ENCODE assay signal across 8 cellular contexts in genomic region chr2:55009277-55010055, GRCh38. TPM values are rescaled to one million over a fixed set of nuclear protein-coding genes. Genes with fewer than 3 reads are reported as not detected.
A peak's percentile ranks its signal among the peaks of the same experiment; 100 is the strongest.
DNase-seq lines count a peak whose midpoint lies in the region; ATAC-seq, FAIRE-seq and TF ChIP-seq lines count a peak whose summit lies in the region.

No MANE protein-coding gene starts in this region.

- no peak overlapping the region for H2AK5ac ChIP-seq in H9 (ENCODE audit: insufficient read length, low read length)

- H3K79me2 ChIP-seq in H9 (ENCODE audit: insufficient read depth, low read length), result peaks cover 39% of the 10 kb centered on the region

- TF ChIP-seq POLR2A in breast epithelium (IDR thresholded peaks at IDR 0.05), result no peak

- no peak overlapping the region for H3K14ac ChIP-seq in H9 (ENCODE audit: insufficient read depth, low read length)

- H3K27me3 ChIP-seq in breast epithelium (no peaks in the 10 kb centered on the region), pancreas (no peaks in the 10 kb centered on the region), H9 (ENCODE audit: insufficient read depth, low read length) (no peaks in the 10 kb centered on the region)

- WGBS in pancreas, 2 donors, result 1 to 2% methylated on average over 7 of the region's 7 CpGs
- no CpG with 5 or more reads among the region's 7 CpGs for WGBS in H9 (ENCODE audit: extremely low coverage, insufficient read length, low lambda C conversion rate)

- no peak overlapping the region for H3K4ac ChIP-seq in H9 (ENCODE audit: low read depth, low read length)

- TF ChIP-seq CTCF in GM12875 (IDR thresholded peaks at IDR 0.05; ENCODE audit: borderline replicate concordance, insufficient read depth, low read depth, low read length) (no peak), breast epithelium (IDR thresholded peaks at IDR 0.05) (no peak), pancreas (IDR thresholded peaks at IDR 0.05) (no peak), H9 (conservative IDR thresholded peaks at IDR 0.05) (no peak)

- H3K23me2 ChIP-seq in H9 (ENCODE audit: insufficient read length, low read depth, low read length, poor library complexity, severe bottlenecking), result no peaks in the 10 kb centered on the region

- H3K56ac ChIP-seq in H9 (ENCODE audit: insufficient read length, low read depth, low read length), result no peak overlapping the region

- no peak overlapping the region for H2AFZ ChIP-seq in H9 (ENCODE audit: low read length)

- intact Hi-C loops in breast epithelium (cut with DNase I; ENCODE audit: low total_unique reads) (no loop called here), pancreas (cut with DNase I) (no loop called here)

- H3K23ac ChIP-seq in H9 (ENCODE audit: insufficient read length, low read depth, low read length), result no peak overlapping the region

- no peaks in the 10 kb centered on the region for H3K27me3 Mint-ChIP-seq in H9 (ENCODE audit: low read depth)

- peak; percentile 7 for ATAC-seq in HG03060 (IDR thresholded peaks at IDR 0.05; ENCODE audit: low read depth, unreplicated experiment)
- peak in 3 of 4 donors; percentile 11 to 20 (median 13) for ATAC-seq in pancreas

- peak overlapping the region; percentile 34 for H3K4me3 ChIP-seq in GM12875 (ENCODE audit: low read depth, low read length)
- H3K4me3 ChIP-seq in breast epithelium, result peak overlapping the region; percentile 14 to 57 (median 46)
- H3K4me3 ChIP-seq in pancreas, result peak overlapping the region; percentile 2 to 44 (median 32)

- H4K5ac ChIP-seq in H9 (ENCODE audit: insufficient read length, low read depth, low read length), result no peak overlapping the region

- H3K27ac ChIP-seq in breast epithelium, result peak overlapping the region; percentile 56 to 84
- peak overlapping the region; percentile 44 to 85 (median 72) for H3K27ac ChIP-seq in pancreas
- H3K27ac ChIP-seq in H9 (ENCODE audit: insufficient read length, low read depth, low read length), result no peak overlapping the region

- H3T11ph ChIP-seq in H9 (ENCODE audit: low read length), result no peak overlapping the region

- no peaks in the 10 kb centered on the region for H3K9me3 Mint-ChIP-seq in H9

- H3K4me1 ChIP-seq in breast epithelium (peaks cover 0 to 24% of the 10 kb centered on the region in 2 donors), pancreas (peaks cover 41 to 81% (median 66%) of the 10 kb centered on the region in 3 donors), H9 (ENCODE audit: insufficient read depth, low read length) (peaks cover 3% of the 10 kb centered on the region)

- no peak overlapping the region for H2BK15ac ChIP-seq in H9 (ENCODE audit: low read depth, low read length)

- H3K36me3 ChIP-seq in breast epithelium, result no peaks in the 10 kb centered on the region
- H3K36me3 ChIP-seq in pancreas, result no peaks in the 10 kb centered on the region

- peak; percentile 5 for FAIRE-seq in pancreas (lab: Jason Lieb, UNC)

- peak overlapping the region in 1 of 3 experiments; percentile 41; a peak in 1 of 7 replicates for H3K27ac Mint-ChIP-seq in H9

- no peak overlapping the region for H2BK120ac ChIP-seq in H9 (ENCODE audit: low read depth, low read length, poor library complexity, severe bottlenecking)

- no peaks in the 10 kb centered on the region for H3K36me3 Mint-ChIP-seq in H9 (ENCODE audit: insufficient read depth in 1 of 3, low read depth in 3 of 3)

- H4K20me1 ChIP-seq in H9 (ENCODE audit: control insufficient read depth, insufficient read depth, insufficient read length), result no peaks in the 10 kb centered on the region

- no peak overlapping the region for H4K8ac ChIP-seq in H9 (replicated peaks; ENCODE audit: insufficient read length, low read depth, low read length)

- peaks cover 5% of the 10 kb centered on the region for H3K79me1 ChIP-seq in H9 (ENCODE audit: insufficient read depth, low read depth, low read length, poor library complexity, severe bottlenecking)

- peaks cover 53 to 65% of the 10 kb centered on the region in 2 experiments for H3K4me1 Mint-ChIP-seq in H9

- no peak overlapping the region for H2BK12ac ChIP-seq in H9 (ENCODE audit: insufficient read length, low read depth, low read length)

- H3K9ac ChIP-seq in H9 (ENCODE audit: extremely low read depth, insufficient read length, low read length), result no peak overlapping the region

- no peak overlapping the region for H2BK20ac ChIP-seq in H9 (ENCODE audit: low read depth, low read length, poor library complexity, severe bottlenecking)

- H3K9me3 ChIP-seq in breast epithelium, result no peaks in the 10 kb centered on the region
- H3K9me3 ChIP-seq in pancreas, result no peaks in the 10 kb centered on the region
- no peaks in the 10 kb centered on the region for H3K9me3 ChIP-seq in H9 (ENCODE audit: control insufficient read depth, low read depth, low read length)

- H4K91ac ChIP-seq in H9 (ENCODE audit: insufficient read length, low read depth, low read length), result no peak overlapping the region

- H3K4me3 Mint-ChIP-seq in H9, result no peak overlapping the region

- DNase-seq in breast epithelium (ENCODE audit: low spot score in 2 of 2), result no peak
- DNase-seq in pancreas, result no peak
- no peak for DNase-seq in H9
- no peak for DNase-seq in NCI-H446 treated with DMSO at 0.1 percent for 48 hours (lab: John Stamatoyannopoulos, UW)
- no peak for DNase-seq in NCI-H345 treated with DMSO at 0.1 percent for 48 hours (lab: John Stamatoyannopoulos, UW; ENCODE audit: unreplicated experiment)
- no peak for DNase-seq in retina

- no peak overlapping the region for H2BK5ac ChIP-seq in H9 (ENCODE audit: insufficient read length, low read length)

- H3K4me2 ChIP-seq in H9 (ENCODE audit: insufficient read depth, insufficient read length, low read length), result no peak overlapping the region

- H3K18ac ChIP-seq in H9 (ENCODE audit: insufficient read length, low read depth, low read length), result no peak overlapping the region

RNA-seq across cellular contexts. Expression of gene RTN4, which starts 40.8 kb away (rescaled TPM):
- total RNA-seq in breast epithelium (100 to 1,000 TPM; 188 to 419 (median 201) TPM), pancreas (100 to 1,000 TPM in 1 of 6 donors, 10 to 100 TPM in 5; 38.3 to 105 (median 77.3) TPM), H9 (2021) (200 and 205 TPM in 2 replicates)
- polyA plus RNA-seq in pancreas, result 10 to 100 TPM; 59.2 to 97.8 TPM
